ENCODE assay signal across 8 cellular contexts in the genomic region with DNA sequence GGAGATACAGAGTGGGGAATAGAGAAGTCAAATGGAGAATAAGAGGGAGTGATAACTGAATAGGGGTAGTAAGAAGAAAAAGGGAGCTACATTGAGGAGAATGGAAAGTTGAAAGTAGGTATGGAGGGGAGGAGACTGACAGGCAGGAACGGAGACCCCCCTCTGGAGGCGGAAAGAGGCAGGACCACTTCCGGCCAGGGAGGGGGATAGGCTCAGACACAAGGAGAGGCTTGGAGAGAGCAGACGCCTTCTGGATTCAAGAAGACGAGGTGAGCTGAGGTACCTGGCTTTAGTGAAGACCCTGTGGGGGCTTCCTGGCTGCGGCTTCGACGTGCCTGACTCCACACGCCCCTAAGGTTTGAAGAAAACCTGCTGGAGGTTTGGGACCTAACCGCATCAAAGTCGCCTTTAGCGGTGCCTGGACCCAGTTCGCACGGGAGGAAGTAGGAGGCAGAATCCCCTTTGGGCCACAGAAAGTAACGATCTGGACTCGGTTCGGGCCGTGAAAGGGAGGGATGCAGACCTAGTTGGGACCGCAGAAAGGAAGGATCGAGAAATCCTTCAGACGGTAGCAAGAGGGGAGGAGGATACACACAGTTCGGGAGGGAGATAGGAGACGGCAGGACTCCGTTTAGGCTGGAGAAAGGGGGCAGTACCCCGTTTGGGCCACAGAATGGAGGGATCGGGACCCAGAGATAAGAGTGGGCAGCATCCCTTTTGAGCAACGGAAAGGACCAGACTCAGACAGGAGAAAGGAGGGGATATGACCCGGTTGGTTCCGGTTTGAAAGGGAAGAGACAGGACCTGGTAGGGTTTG. TPM values are rescaled to one million over a fixed set of nuclear protein-coding genes. Genes with fewer than 3 reads are reported as not detected.
DNase-seq lines count a peak whose midpoint lies in the region; ATAC-seq and TF ChIP-seq lines count a peak whose summit lies in the region.

A gene with protein sequence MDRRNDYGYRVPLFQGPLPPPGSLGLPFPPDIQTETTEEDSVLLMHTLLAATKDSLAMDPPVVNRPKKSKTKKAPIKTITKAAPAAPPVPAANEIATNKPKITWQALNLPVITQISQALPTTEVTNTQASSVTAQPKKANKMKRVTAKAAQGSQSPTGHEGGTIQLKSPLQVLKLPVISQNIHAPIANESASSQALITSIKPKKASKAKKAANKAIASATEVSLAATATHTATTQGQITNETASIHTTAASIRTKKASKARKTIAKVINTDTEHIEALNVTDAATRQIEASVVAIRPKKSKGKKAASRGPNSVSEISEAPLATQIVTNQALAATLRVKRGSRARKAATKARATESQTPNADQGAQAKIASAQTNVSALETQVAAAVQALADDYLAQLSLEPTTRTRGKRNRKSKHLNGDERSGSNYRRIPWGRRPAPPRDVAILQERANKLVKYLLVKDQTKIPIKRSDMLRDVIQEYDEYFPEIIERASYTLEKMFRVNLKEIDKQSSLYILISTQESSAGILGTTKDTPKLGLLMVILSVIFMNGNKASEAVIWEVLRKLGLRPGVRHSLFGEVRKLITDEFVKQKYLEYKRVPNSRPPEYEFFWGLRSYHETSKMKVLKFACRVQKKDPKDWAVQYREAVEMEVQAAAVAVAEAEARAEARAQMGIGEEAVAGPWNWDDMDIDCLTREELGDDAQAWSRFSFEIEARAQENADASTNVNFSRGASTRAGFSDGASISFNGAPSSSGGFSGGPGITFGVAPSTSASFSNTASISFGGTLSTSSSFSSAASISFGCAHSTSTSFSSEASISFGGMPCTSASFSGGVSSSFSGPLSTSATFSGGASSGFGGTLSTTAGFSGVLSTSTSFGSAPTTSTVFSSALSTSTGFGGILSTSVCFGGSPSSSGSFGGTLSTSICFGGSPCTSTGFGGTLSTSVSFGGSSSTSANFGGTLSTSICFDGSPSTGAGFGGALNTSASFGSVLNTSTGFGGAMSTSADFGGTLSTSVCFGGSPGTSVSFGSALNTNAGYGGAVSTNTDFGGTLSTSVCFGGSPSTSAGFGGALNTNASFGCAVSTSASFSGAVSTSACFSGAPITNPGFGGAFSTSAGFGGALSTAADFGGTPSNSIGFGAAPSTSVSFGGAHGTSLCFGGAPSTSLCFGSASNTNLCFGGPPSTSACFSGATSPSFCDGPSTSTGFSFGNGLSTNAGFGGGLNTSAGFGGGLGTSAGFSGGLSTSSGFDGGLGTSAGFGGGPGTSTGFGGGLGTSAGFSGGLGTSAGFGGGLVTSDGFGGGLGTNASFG (N-terminal part only) (plus strand): TSS at position 215 of the 817 bp plus-strand sequence. CDS start 1,423 bp downstream, outside the sequence.

- H3K27ac ChIP-seq in OCI-LY1 (ENCODE audit: low read depth, low read length, poor library complexity, severe bottlenecking): no peak within 1 kb of the TSS
- H3K27ac ChIP-seq in ectodermal cell (ENCODE audit: insufficient read depth, low read depth, low read length, poor library complexity, severe bottlenecking): peak within 1 kb of the TSS; percentile 8

- no peaks in the 10 kb centered on the region for H3K4me1 Mint-ChIP-seq in type B pancreatic cell (ENCODE audit: unreplicated experiment)

- H3K4me3 ChIP-seq in OCI-LY1 (ENCODE audit: low read depth, low read length, poor library complexity, severe bottlenecking) (peak within 1 kb of the TSS; percentile 87), ectodermal cell (ENCODE audit: insufficient read depth, low read depth, low read length) (peak within 1 kb of the TSS; percentile 76)

- H3K4me2 ChIP-seq in OCI-LY1 (ENCODE audit: low read length): peak within 1 kb of the TSS; percentile 98

- H3K9ac ChIP-seq in OCI-LY1 (ENCODE audit: low read length): peak within 1 kb of the TSS; percentile 72

- peaks cover 8% of the 10 kb centered on the region for H3K36me3 Mint-ChIP-seq in type B pancreatic cell

- peak within 1 kb of the TSS; percentile 88 for H3K4me3 Mint-ChIP-seq in type B pancreatic cell

- H3K27me3 Mint-ChIP-seq in type B pancreatic cell: no peaks in the 10 kb centered on the region

- H3K79me2 ChIP-seq in OCI-LY1 (ENCODE audit: insufficient read depth, low read length): no peaks in the 10 kb centered on the region

- H3K9me3 ChIP-seq in OCI-LY1 (ENCODE audit: low read length): no peaks in the 10 kb centered on the region
- H3K9me3 ChIP-seq in ectodermal cell (ENCODE audit: control insufficient read depth, low read length): no peaks in the 10 kb centered on the region

- DNase-seq in Ammon's horn (ENCODE audit: low spot score): peak; percentile 19
- no peak for DNase-seq in mucosa of gallbladder (ENCODE audit: low spot score)
- DNase-seq in type B pancreatic cell (ENCODE audit: extremely low spot score, unreplicated experiment): no peak
- DNase-seq in SKM-1 (lab: John Stamatoyannopoulos, UW; ENCODE audit: unreplicated experiment): no peak

- H3K4me1 ChIP-seq in OCI-LY1 (ENCODE audit: insufficient read depth, low read length, severe bottlenecking): no peaks in the 10 kb centered on the region
- peaks cover 4% of the 10 kb centered on the region for H3K4me1 ChIP-seq in ectodermal cell (ENCODE audit: control insufficient read depth, insufficient read depth, low read length)

- H2AFZ ChIP-seq in OCI-LY1 (ENCODE audit: low read length): no peak within 1 kb of the TSS; the same call in 1 of the 2 replicates

- no peaks in the 10 kb centered on the region for H3K9me2 ChIP-seq in OCI-LY1 (ENCODE audit: low read depth, low read length)

- WGBS in ectodermal cell, 2 experiments: 1% methylated on average over 29 of the region's 29 CpGs

- ATAC-seq in GM21447 (IDR thresholded peaks at IDR 0.05; ENCODE audit: unreplicated experiment): peak; percentile 29
- ATAC-seq in HG02884 (IDR thresholded peaks at IDR 0.05; ENCODE audit: unreplicated experiment): no peak

- no peaks in the 10 kb centered on the region for H3K27me3 ChIP-seq in OCI-LY1 (ENCODE audit: insufficient read depth, low read length)
- no peaks in the 10 kb centered on the region for H3K27me3 ChIP-seq in ectodermal cell (ENCODE audit: control insufficient read depth, insufficient read depth, low read length, poor library complexity, severe bottlenecking)

- TF ChIP-seq CTCF in OCI-LY1 (IDR thresholded peaks at IDR 0.05; ENCODE audit: low read length) (no peak), type B pancreatic cell (conservative IDR thresholded peaks at IDR 0.05) (peak; percentile 55)

- H3K36me3 ChIP-seq in OCI-LY1 (ENCODE audit: insufficient read depth, low read length) (no peaks in the 10 kb centered on the region), ectodermal cell (ENCODE audit: control insufficient read depth, insufficient read depth, low read length) (peaks cover 22% of the 10 kb centered on the region)

- no peaks in the 10 kb centered on the region for H4K20me1 ChIP-seq in OCI-LY1 (ENCODE audit: insufficient read depth, low read length)

- no peaks in the 10 kb centered on the region for H3F3A ChIP-seq in OCI-LY1 (ENCODE audit: insufficient read depth, low read length)

- H3K27ac Mint-ChIP-seq in type B pancreatic cell: peak within 1 kb of the TSS; percentile 53

- no peaks in the 10 kb centered on the region for H3K9me3 Mint-ChIP-seq in type B pancreatic cell

RNA-seq across cellular contexts. Expression of the gene that starts here (rescaled TPM):
- 119 TPM for polyA plus RNA-seq in ectodermal cell (2013, experiment 1 of 4)
- 115 TPM for polyA plus RNA-seq in ectodermal cell (2013, experiment 2 of 4)
- polyA plus RNA-seq in ectodermal cell (2013, experiment 3 of 4): 90.5 TPM
- 109 TPM for polyA plus RNA-seq in ectodermal cell (2013, experiment 4 of 4)
- total RNA-seq in mucosa of gallbladder: 11.1 TPM
- 39.6 and 142 TPM in 2 replicates for total RNA-seq in type B pancreatic cell (ENCODE audit: low replicate concordance)
